9 cellular contexts compared by ENCODE assay signal in the genomic region with DNA sequence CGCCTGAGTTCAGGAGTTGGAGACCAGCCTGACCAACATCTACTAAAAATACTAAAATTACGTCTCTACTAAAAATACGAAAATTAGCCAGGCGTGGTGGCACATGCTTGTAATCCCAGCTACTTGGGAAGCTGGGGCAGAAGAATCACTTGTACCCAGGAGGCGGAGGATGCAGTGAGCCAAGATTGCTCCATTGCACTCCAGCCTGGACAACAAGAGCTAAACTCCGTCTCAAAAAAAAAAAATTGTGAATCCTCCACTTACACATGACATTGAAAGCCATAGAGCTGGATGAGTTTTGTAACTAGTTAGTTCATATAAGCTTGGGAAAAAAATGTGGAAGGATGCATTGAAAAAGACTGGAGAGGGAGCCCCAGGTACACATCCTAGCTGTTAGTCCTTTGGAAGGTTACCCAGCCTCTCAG. TPM values are rescaled to one million over a fixed set of nuclear protein-coding genes. Genes with fewer than 3 reads are reported as not detected.
DNase-seq lines count a peak whose midpoint lies in the region; ATAC-seq and TF ChIP-seq lines count a peak whose summit lies in the region.
"Had no signal": no experiment of that assay in that cellular context is flagged by ENCODE, and none has a peak within 500 bp of the region (broad histone marks: within the 10 kb centered on the region; RNA-seq: fewer than 3 reads in every experiment).

No MANE protein-coding gene starts in this region.

- DNase-seq in activated naive CD4-positive, alpha-beta T cell treated with anti-CD3 and anti-CD28 coated beads, Interleukin-2, amount 10 ng/mL, durations not matched to agents 7 days and 5 days, result no peak
- no peak for DNase-seq in activated naive CD4-positive, alpha-beta T cell treated with Interleukin-2 at 50 U/mL for 16 hours
- no peak for DNase-seq in body of pancreas
- DNase-seq in mesendoderm, result no peak
- DNase-seq in upper lobe of left lung, result no peak
- DNase-seq in NCI-H2171 treated with DMSO at 0.1 percent for 48 hours (lab: John Stamatoyannopoulos, UW), result no peak
- no peak for DNase-seq in GOT3 (lab: John Stamatoyannopoulos, UW)
- no peak for DNase-seq in NCI-H187 (lab: John Stamatoyannopoulos, UW)

- intact Hi-C loops in body of pancreas (cut with DNase I), result loop anchor here (5.0 kb wide), 1 partner anchor 37 kb away; a partner anchor contains a TSS

- H3K4me2 ChIP-seq in mesendoderm (ENCODE audit: low read length), result peak overlapping the region; percentile 9

- H4K5ac ChIP-seq in mesendoderm (ENCODE audit: low read length), result no peak overlapping the region

- H3K9me3 Mint-ChIP-seq in activated naive CD4-positive, alpha-beta T cell treated with anti-CD3 and anti-CD28 coated beads, Interleukin-2, amount 10 ng/mL, durations not matched to agents 7 days and 5 days, result no peaks in the 10 kb centered on the region

- H3K79me1 ChIP-seq in mesendoderm (ENCODE audit: low read length), result peaks cover 13% of the 10 kb centered on the region

- H4K8ac ChIP-seq in mesendoderm (ENCODE audit: low read depth, low read length), result peak overlapping the region; percentile 58

- H3K27me3 ChIP-seq in body of pancreas (no peaks in the 10 kb centered on the region), mesendoderm (ENCODE audit: insufficient read depth, low read length, poor library complexity) (no peaks in the 10 kb centered on the region), upper lobe of left lung (no peaks in the 10 kb centered on the region)

- H3K4me1 ChIP-seq in body of pancreas (peaks cover 24% of the 10 kb centered on the region), mesendoderm (ENCODE audit: control insufficient read depth, low read depth, low read length) (no peaks in the 10 kb centered on the region), upper lobe of left lung (peaks cover 21 to 32% (median 22%) of the 10 kb centered on the region in 4 donors)

- no peak overlapping the region for H3K18ac ChIP-seq in mesendoderm (ENCODE audit: low read length)

- CTCF ChIA-PET in activated naive CD4-positive, alpha-beta T cell treated with anti-CD3 and anti-CD28 coated beads, Interleukin-2, amount 10 ng/mL, durations not matched to agents 7 days and 5 days (lab: Charles Lee), result interaction anchor here (0.7 to 2.8 kb wide), 11 partner anchors 11 to 556 kb away, joined by 3 to 16 read pairs (median 3); a partner anchor contains a TSS

- H2AK5ac ChIP-seq in mesendoderm (ENCODE audit: low read length), result no peak overlapping the region

- peaks cover 27% of the 10 kb centered on the region for H3K4me1 Mint-ChIP-seq in activated naive CD4-positive, alpha-beta T cell treated with anti-CD3 and anti-CD28 coated beads, Interleukin-2, amount 10 ng/mL, durations not matched to agents 7 days and 5 days

- H3K9ac ChIP-seq in mesendoderm (ENCODE audit: low read length), result peak overlapping the region; percentile 54

- peaks cover 19% of the 10 kb centered on the region for H3K79me2 ChIP-seq in mesendoderm (ENCODE audit: control insufficient read depth, insufficient read depth, low read length)

- ATAC-seq in body of pancreas (no peak), upper lobe of left lung (ENCODE audit: low FRiP score in 2 of 2) (no peak)

- H3K23ac ChIP-seq in mesendoderm (ENCODE audit: low read length), result no peak overlapping the region

- H2BK5ac ChIP-seq in mesendoderm (ENCODE audit: low read length), result no peak overlapping the region

- no peak for TF ChIP-seq CTCF in body of pancreas (IDR thresholded peaks at IDR 0.05)
- no peak for TF ChIP-seq CTCF in upper lobe of left lung (IDR thresholded peaks at IDR 0.05)

- H3K4me3 Mint-ChIP-seq in activated naive CD4-positive, alpha-beta T cell treated with anti-CD3 and anti-CD28 coated beads, Interleukin-2, amount 10 ng/mL, durations not matched to agents 7 days and 5 days, result peak overlapping the region; percentile 99

- TF ChIP-seq EP300 in upper lobe of left lung (IDR thresholded peaks at IDR 0.05), result no peak

- H3K36me3 Mint-ChIP-seq in activated naive CD4-positive, alpha-beta T cell treated with anti-CD3 and anti-CD28 coated beads, Interleukin-2, amount 10 ng/mL, durations not matched to agents 7 days and 5 days, result peaks cover 17% of the 10 kb centered on the region

- no peak for TF ChIP-seq POLR2A in body of pancreas (IDR thresholded peaks at IDR 0.05)
- no peak for TF ChIP-seq POLR2A in upper lobe of left lung (IDR thresholded peaks at IDR 0.05)

- H3K27ac ChIP-seq in body of pancreas (peak overlapping the region; percentile 46 to 93 (median 77)), mesendoderm (ENCODE audit: low read depth, low read length) (no peak overlapping the region), upper lobe of left lung (peak overlapping the region; percentile 87 to 96 (median 92))

- H3K27me3 Mint-ChIP-seq in activated naive CD4-positive, alpha-beta T cell treated with anti-CD3 and anti-CD28 coated beads, Interleukin-2, amount 10 ng/mL, durations not matched to agents 7 days and 5 days, result peaks cover 23% of the 10 kb centered on the region

- WGBS in body of pancreas, 2 donors, result 64 to 66% methylated on average over 6 of the region's 6 CpGs
- WGBS in mesendoderm (ENCODE audit: extremely low coverage, insufficient coverage, low lambda C conversion rate), result no CpG with 5 or more reads among the region's 6 CpGs
- WGBS in upper lobe of left lung, 2 donors, result 76 to 78% methylated on average over 6 of the region's 6 CpGs

- H3K27ac Mint-ChIP-seq in activated naive CD4-positive, alpha-beta T cell treated with anti-CD3 and anti-CD28 coated beads, Interleukin-2, amount 10 ng/mL, durations not matched to agents 7 days and 5 days, result peak overlapping the region; percentile 96

- H2BK15ac ChIP-seq in mesendoderm (replicated peaks; ENCODE audit: low read depth), result no peak overlapping the region

- H3K36me3 ChIP-seq in body of pancreas (replicated peaks in 1 of 2; ENCODE audit: insufficient read depth in 1 of 2, low read depth in 2 of 2) (peaks cover 0 to 2% of the 10 kb centered on the region in 2 donors), mesendoderm (ENCODE audit: control insufficient read depth, insufficient read depth, low read length) (no peaks in the 10 kb centered on the region), upper lobe of left lung (peaks cover 0 to 26% (median 17%) of the 10 kb centered on the region in 4 donors)

- H3K56ac ChIP-seq in mesendoderm (ENCODE audit: low read length), result peak overlapping the region; percentile 6

- H3K4me3 ChIP-seq in body of pancreas (no peak overlapping the region), mesendoderm (ENCODE audit: low read length) (no peak overlapping the region), upper lobe of left lung (peak overlapping the region; percentile 7 to 88 (median 78))

- H2BK120ac ChIP-seq in mesendoderm (ENCODE audit: low read depth, low read length), result no peak overlapping the region

- no peak overlapping the region for H3K4ac ChIP-seq in mesendoderm (ENCODE audit: low read depth, low read length)

- H3K9me3 ChIP-seq in body of pancreas (no peaks in the 10 kb centered on the region), upper lobe of left lung (no peaks in the 10 kb centered on the region)

RNA-seq across cellular contexts. Expression of a gene that starts 0.5 kb away (rescaled TPM):
- total RNA-seq in body of pancreas (10 to 100 TPM; 49.4 to 68.7 TPM), upper lobe of left lung (100 to 1,000 TPM in 4 of 6 donors, 10 to 100 TPM in 2; 66.0 to 213 (median 121) TPM)
- 175 TPM for polyA plus RNA-seq in mesendoderm (2013, experiment 1 of 2)
- polyA plus RNA-seq in mesendoderm (2013, experiment 2 of 2), result 175 TPM

RNA-seq across cellular contexts. Expression of a gene that starts 13.9 kb away (rescaled TPM):
- under 1 TPM in 1 of 2 donors, not detected in 1; 0.78 TPM for total RNA-seq in body of pancreas
- 0.56 TPM for polyA plus RNA-seq in mesendoderm (2013, experiment 1 of 2)
- polyA plus RNA-seq in mesendoderm (2013, experiment 2 of 2), result 0.35 TPM
- 1 to 10 TPM in 3 of 6 donors, under 1 TPM in 3; 0.44 to 8.4 (median 0.95) TPM for total RNA-seq in upper lobe of left lung
- total RNA-seq: Daoy had no signal

RNA-seq across cellular contexts. Expression of a gene that starts 14.6 kb away (rescaled TPM):
- total RNA-seq in body of pancreas, result under 1 TPM; under 0.01 to 0.52 TPM
- 2.1 TPM for polyA plus RNA-seq in mesendoderm (2013, experiment 1 of 2)
- 2.1 TPM for polyA plus RNA-seq in mesendoderm (2013, experiment 2 of 2)
- 1 to 10 TPM in 3 of 6 donors, under 1 TPM in 3; 0.11 to 2.1 (median 0.85) TPM for total RNA-seq in upper lobe of left lung

RNA-seq across cellular contexts. Expression of a gene that starts 29.0 kb away (rescaled TPM):
- total RNA-seq in body of pancreas (10 to 100 TPM; 24.9 to 51.4 TPM), upper lobe of left lung (10 to 100 TPM; 16.0 to 75.4 (median 24.2) TPM)
- 2.2 TPM for polyA plus RNA-seq in mesendoderm (2013, experiment 1 of 2)
- 2.6 TPM for polyA plus RNA-seq in mesendoderm (2013, experiment 2 of 2)

RNA-seq across cellular contexts. Expression of a gene that starts 38.3 kb away (rescaled TPM):
- 1 to 10 TPM in 1 of 2 donors, under 1 TPM in 1; 0.78 to 9.6 TPM for total RNA-seq in body of pancreas
- polyA plus RNA-seq in mesendoderm (2013, experiment 1 of 2), result 0.07 TPM
- polyA plus RNA-seq in mesendoderm (2013, experiment 2 of 2), result 0.20 TPM
- 10 to 100 TPM in 3 of 6 donors, 1 to 10 TPM in 3; 4.4 to 48.2 (median 10.5) TPM for total RNA-seq in upper lobe of left lung

Comparison
In these comparisons a context has a peak if more than half of its experiments do, and no peak if none do; other contexts are left out.
1. H3K4me3 ChIP-seq: peak in upper lobe of left lung (4 of 4); none in body of pancreas (0 of 2) and mesendoderm (single experiment).